In the genomic region with DNA sequence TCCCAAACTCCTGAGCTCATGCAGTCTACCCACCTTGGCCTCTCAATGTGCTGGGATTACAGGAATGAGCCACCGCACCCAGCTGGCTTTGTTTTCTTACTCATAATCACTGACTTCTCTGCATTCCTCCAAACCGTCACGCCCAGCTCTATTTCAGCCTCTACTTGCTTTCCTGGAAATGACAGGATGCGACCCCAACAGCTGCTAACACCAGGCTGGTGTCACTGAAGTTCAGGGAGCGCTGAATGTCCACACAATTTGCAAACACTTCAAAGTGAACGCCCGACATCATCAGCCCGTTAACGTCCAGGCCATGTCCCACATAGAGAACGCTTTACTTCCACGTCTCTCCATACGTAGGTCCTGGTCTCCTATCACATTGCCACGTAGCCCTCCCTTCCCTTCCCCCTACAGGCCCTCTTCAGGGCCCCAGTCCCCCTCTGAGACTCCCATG, we compare ENCODE assay signal across 17 cellular contexts. TPM values are rescaled to one million over a fixed set of nuclear protein-coding genes. Genes with fewer than 3 reads are reported as not detected.
DNase-seq lines count a peak whose midpoint lies in the region; ATAC-seq and TF ChIP-seq lines count a peak whose summit lies in the region.
"Had no signal": no experiment of that assay in that cellular context is flagged by ENCODE, and none has a peak within 500 bp of the region (broad histone marks: within the 10 kb centered on the region; RNA-seq: fewer than 3 reads in every experiment).

No MANE protein-coding gene starts in this region.

- no peak overlapping the region for H3K4me3 ChIP-seq in cardiac fibroblast (replicated peaks in 1 of 2; ENCODE audit: low read depth in 2 of 2, low read length in 2 of 2)
- H3K4me3 ChIP-seq: heart right ventricle, ovary, tibial nerve had no signal

- DNase-seq in A172 (ENCODE audit: low spot score) (peak; percentile 69), LHCN-M2 (ENCODE audit: low read depth) (peak; percentile 97), cardiac fibroblast (ENCODE audit: low read depth in 2 of 2) (peak; percentile 68 to 74), kidney tubule cell (ENCODE audit: low spot score) (peak; percentile 73), superior temporal gyrus (ENCODE audit: extremely low spot score) (no peak), GDM1 (lab: John Stamatoyannopoulos, UW) (no peak), SW 1271 (lab: John Stamatoyannopoulos, UW) (no peak)
- DNase-seq: effector CD4-positive, alpha-beta T cell; heart right ventricle; mesendoderm; NCI-H1436; NCI-H82; ovary; Right ventricle myocardium superior had no signal

- ATAC-seq in HG02642 (IDR thresholded peaks at IDR 0.05; ENCODE audit: poor library complexity, unreplicated experiment), result no peak

- TF ChIP-seq CTCF in cardiac fibroblast (IDR thresholded peaks at IDR 0.05; ENCODE audit: low read depth, low read length), result no peak

RNA-seq across cellular contexts. Expression of a gene that starts 12.8 kb away (rescaled TPM):
- total RNA-seq in A172 (2014; rRNA removed; shearing (Covaris generic)), result 18.5 and 23.8 TPM in 2 replicates
- 6.9 and 7.4 TPM in 2 replicates for total RNA-seq in LHCN-M2 (2014; rRNA removed)
- polyA plus RNA-seq in LHCN-M2 (2012), result 14.0 TPM
- polyA plus RNA-seq: IgD-negative memory B cell had no signal

Comparison
In these comparisons a context has a peak if more than half of its experiments do, and no peak if none do; other contexts are left out.
1. DNase-seq: peak in A172 (single experiment), LHCN-M2 (single experiment), cardiac fibroblast (2 of 2) and kidney tubule cell (single experiment); none in superior temporal gyrus (single experiment), GDM1 (single experiment) and SW 1271 (0 of 2).